Comparison of ENCODE assay signal across 18 cellular contexts in genomic region chr1:173301507-173301906, GRCh38.
"Had no signal": no experiment of that assay in that cellular context is flagged by ENCODE, and none has a peak within 500 bp of the region (broad histone marks: within the 10 kb centered on the region; RNA-seq: fewer than 3 reads in every experiment).

No MANE protein-coding gene starts in this region.

- H3K27ac Mint-ChIP-seq: activated CD4-positive, alpha-beta memory T cell treated with anti-CD3 and anti-CD28 coated beads for 36 hours; activated naive CD8-positive, alpha-beta T cell; type B pancreatic cell had no signal

- H3K4me3 ChIP-seq: left lung, psoas muscle, spleen, suprapubic skin had no signal

- H3K36me3 ChIP-seq: brain microvascular endothelial cell, left lung, spleen, suprapubic skin had no signal

- H3K27me3 Mint-ChIP-seq: activated naive CD8-positive, alpha-beta T cell; type B pancreatic cell had no signal

- ATAC-seq: left lung; psoas muscle; sciatic nerve; stimulated activated naive CD8-positive, alpha-beta T cell treated with anti-CD3 and anti-CD28 coated beads, Interleukin-15, Interleukin-2, amounts not matched to agents 100 U/mL and 50 U/mL, for 24 hours had no signal

- H3K36me3 Mint-ChIP-seq: activated CD4-positive, alpha-beta memory T cell treated with anti-CD3 and anti-CD28 coated beads for 36 hours; activated naive CD8-positive, alpha-beta T cell; type B pancreatic cell had no signal

- H3K9me3 ChIP-seq: left lung, psoas muscle, spleen, suprapubic skin had no signal

- DNase-seq: activated CD4-positive, alpha-beta memory T cell treated with anti-CD3 and anti-CD28 coated beads for 36 hours; activated gamma-delta T cell; activated T-cell treated with anti-CD3 and anti-CD28 coated beads, Interleukin-2, amount 50 U/mL, for 48 hours; amygdala; brain microvascular endothelial cell; left lung; mesendoderm; psoas muscle; spleen; stimulated activated CD4-positive, alpha-beta T cell treated with anti-CD3 and anti-CD28 coated beads, Interleukin-1b, Interleukin-23, amount 100 ng/mL, for 48 hours; stimulated activated CD8-positive, alpha-beta memory T cell treated with anti-CD3 and anti-CD28 coated beads, Interleukin-4, amount 100 ng/mL, for 48 hours; stimulated activated naive CD8-positive, alpha-beta T cell treated with anti-CD3 and anti-CD28 coated beads, Interleukin-15, Interleukin-2, amounts not matched to agents 100 U/mL and 50 U/mL, for 24 hours; T-helper 1 cell had no signal

- H3K27ac ChIP-seq: brain microvascular endothelial cell, left lung, psoas muscle, spleen, suprapubic skin, VCaP had no signal

- H3K4me1 ChIP-seq: left lung, psoas muscle, suprapubic skin had no signal

- H3K4me3 Mint-ChIP-seq: activated CD4-positive, alpha-beta memory T cell treated with anti-CD3 and anti-CD28 coated beads for 36 hours; activated naive CD8-positive, alpha-beta T cell; type B pancreatic cell had no signal

- H3K9me3 Mint-ChIP-seq: activated CD4-positive, alpha-beta memory T cell treated with anti-CD3 and anti-CD28 coated beads for 36 hours; type B pancreatic cell had no signal

- H3K27me3 ChIP-seq: brain microvascular endothelial cell, left lung, spleen, suprapubic skin had no signal
